18 cellular contexts compared by ENCODE assay signal in genomic region chr4:124067031-124067430, GRCh38.
"Had no signal": no experiment of that assay in that cellular context is flagged by ENCODE, and none has a peak within 500 bp of the region (broad histone marks: within the 10 kb centered on the region; RNA-seq: fewer than 3 reads in every experiment).

No MANE protein-coding gene starts in this region.

- DNase-seq: dermis blood vessel endothelial cell; erythroblast; foreskin melanocyte; head of caudate nucleus; left lung; lower lobe of right lung; mesenchymal stem cell; midbrain; nucleus accumbens; ovary; stimulated activated CD4-positive, alpha-beta T cell treated with anti-CD3 and anti-CD28 coated beads, Interleukin-2, amount 100 ng/mL, for 48 hours; stimulated activated naive CD4-positive, alpha-beta T cell treated with Interleukin-2 at 50 U/mL for 16 hours; trophoblast cell had no signal

- H2AFZ ChIP-seq: hepatocyte, neural progenitor cell had no signal

- H3K9me3 ChIP-seq: ovary had no signal

- ATAC-seq: left lung; lower lobe of right lung; natural killer cell treated with Interleukin-12 subunit alpha and Interleukin-12 subunit beta and Interleukin-15 and Interleukin-18, amount 100 ng/mL, for 72 hours had no signal

- H3K27me3 ChIP-seq: hepatocyte, left lung, neural progenitor cell, ovary, right atrium auricular region had no signal

- H3K36me3 ChIP-seq: left lung, lower lobe of right lung, neural progenitor cell, ovary, right atrium auricular region had no signal

- H3K4me3 ChIP-seq: hepatocyte, left lung, lower lobe of right lung, neural progenitor cell, ovary, right atrium auricular region, smooth muscle cell had no signal

- H3K4me2 ChIP-seq: hepatocyte, neural progenitor cell, smooth muscle cell had no signal

- H3K27ac ChIP-seq: hepatocyte, left lung, lower lobe of right lung, neural progenitor cell, ovary, right atrium auricular region had no signal

- H3K9ac ChIP-seq: neural progenitor cell had no signal

- H3K79me2 ChIP-seq: hepatocyte had no signal

- H3K4me1 ChIP-seq: left lung had no signal
